15 cellular contexts compared by ENCODE assay signal in the genomic region with DNA sequence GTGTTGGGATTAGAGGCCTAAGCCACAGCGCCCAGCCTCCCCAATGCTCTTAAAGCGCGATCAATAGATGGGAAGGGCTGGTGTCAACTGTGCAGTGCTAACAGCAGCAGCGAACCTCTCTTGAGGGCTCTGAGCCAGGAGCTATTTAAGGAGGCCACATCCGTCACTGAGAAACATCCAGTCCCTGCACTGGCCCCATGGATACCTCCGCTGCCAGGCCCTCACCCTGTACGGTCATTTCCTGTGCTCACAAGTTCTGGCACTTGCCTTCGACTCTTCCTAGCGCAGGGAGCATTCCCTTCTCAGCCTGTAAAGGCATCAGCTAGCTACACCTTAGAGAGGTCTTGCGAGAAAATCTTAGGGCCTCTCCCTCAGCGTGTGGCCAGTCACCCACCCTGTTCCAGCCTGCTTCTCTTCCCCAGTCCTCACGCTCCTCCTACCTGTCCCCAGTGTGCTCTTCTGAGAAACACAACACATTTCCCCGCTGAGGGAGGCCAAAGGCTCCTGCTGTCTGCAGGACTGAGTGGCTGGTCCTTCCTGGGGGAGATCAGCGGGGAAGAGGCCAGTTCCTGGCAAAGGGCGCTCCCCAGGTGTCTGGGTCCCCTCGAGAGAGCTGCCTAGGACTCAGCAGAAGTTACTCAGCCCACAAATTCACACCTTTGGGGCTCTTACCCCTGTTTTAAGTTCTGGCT. TPM values are rescaled to one million over a fixed set of nuclear protein-coding genes. Genes with fewer than 3 reads are reported as not detected.
DNase-seq lines count a peak whose midpoint lies in the region; ATAC-seq and TF ChIP-seq lines count a peak whose summit lies in the region.
"Had no signal": no experiment of that assay in that cellular context is flagged by ENCODE, and none has a peak within 500 bp of the region (broad histone marks: within the 10 kb centered on the region; RNA-seq: fewer than 3 reads in every experiment).

No MANE protein-coding gene starts in this region.

- H3K4me1 Mint-ChIP-seq in natural killer cell: peaks cover 17 to 25% of the 10 kb centered on the region in 2 donors
- peaks cover 13 to 22% of the 10 kb centered on the region in 2 donors for H3K4me1 Mint-ChIP-seq in natural killer cell treated with Interleukin-12 subunit alpha and Interleukin-12 subunit beta and Interleukin-15 and Interleukin-18, amount 100 ng/mL, for 72 hours (ENCODE audit: low read depth in 2 of 2)
- H3K4me1 Mint-ChIP-seq in neural crest cell: no peaks in the 10 kb centered on the region
- no peaks in the 10 kb centered on the region for H3K4me1 Mint-ChIP-seq in activated T-cell treated with anti-CD3 and anti-CD28 coated beads, Interleukin-2, amount 50 U/mL, for 72 hours (ENCODE audit: low read depth)
- H3K4me1 Mint-ChIP-seq: activated naive CD8-positive, alpha-beta T cell treated with anti-CD3 and anti-CD28 coated beads, Interleukin-2, amount 10 ng/mL, durations not matched to agents 7 days and 5 days had no signal

- H3K27ac ChIP-seq in heart left ventricle: peak overlapping the region; percentile 71 to 97 (median 94)
- H3K27ac ChIP-seq in aorta (ENCODE audit: low read depth in 1 of 2, low read length in 2 of 2): peak overlapping the region in 1 of 2 donors; percentile 31
- H3K27ac ChIP-seq: KMS-11 had no signal

- ATAC-seq in natural killer cell (peak in 1 of 3 donors; percentile 36), heart left ventricle (peak; percentile 91 to 94 (median 93)), aorta (ENCODE audit: low FRiP score) (peak; percentile 79)
- no peak for ATAC-seq in natural killer cell treated with Interleukin-12 subunit alpha and Interleukin-12 subunit beta and Interleukin-15 and Interleukin-18, amount 100 ng/mL, for 72 hours
- no peak for ATAC-seq in activated T-cell treated with anti-CD3 and anti-CD28 coated beads, Interleukin-2, amount 50 U/mL, for 72 hours (replicated peaks in 1 of 2)

- H3K4me1 ChIP-seq in heart left ventricle: peaks cover 0 to 52% (median 27%) of the 10 kb centered on the region in 12 donors
- H3K4me1 ChIP-seq in aorta (ENCODE audit: control insufficient read depth in 1 of 2, insufficient read depth in 2 of 2, low read length in 2 of 2): no peaks in the 10 kb centered on the region
- H3K4me1 ChIP-seq: Caco-2 had no signal

- H3K27me3 ChIP-seq in heart left ventricle (no peaks in the 10 kb centered on the region), aorta (ENCODE audit: control insufficient read depth in 1 of 2, insufficient read depth in 2 of 2, low read length in 1 of 2) (no peaks in the 10 kb centered on the region)

- peaks cover 21% of the 10 kb centered on the region for H3K36me3 Mint-ChIP-seq in natural killer cell
- H3K36me3 Mint-ChIP-seq in natural killer cell treated with Interleukin-12 subunit alpha and Interleukin-12 subunit beta and Interleukin-15 and Interleukin-18, amount 100 ng/mL, for 72 hours: peaks cover 19% of the 10 kb centered on the region
- H3K36me3 Mint-ChIP-seq in neural crest cell (ENCODE audit: low read depth): peaks cover 4% of the 10 kb centered on the region
- H3K36me3 Mint-ChIP-seq in activated T-cell treated with anti-CD3 and anti-CD28 coated beads, Interleukin-2, amount 50 U/mL, for 72 hours (ENCODE audit: insufficient read depth in 2 of 2): peaks cover 0 to 6% of the 10 kb centered on the region in 2 donors

- TF ChIP-seq CTCF in natural killer cell (IDR thresholded peaks at IDR 0.05) (no peak), heart left ventricle (IDR thresholded peaks at IDR 0.05) (no peak), neural crest cell (conservative IDR thresholded peaks at IDR 0.05) (no peak)

- H3K27me3 Mint-ChIP-seq in natural killer cell (ENCODE audit: low read depth in 2 of 2) (no peaks in the 10 kb centered on the region), neural crest cell (ENCODE audit: low read depth) (no peaks in the 10 kb centered on the region)
- H3K27me3 Mint-ChIP-seq in natural killer cell treated with Interleukin-12 subunit alpha and Interleukin-12 subunit beta and Interleukin-15 and Interleukin-18, amount 100 ng/mL, for 72 hours: no peaks in the 10 kb centered on the region
- no peaks in the 10 kb centered on the region for H3K27me3 Mint-ChIP-seq in activated T-cell treated with anti-CD3 and anti-CD28 coated beads, Interleukin-2, amount 50 U/mL, for 72 hours (ENCODE audit: low read depth)
- H3K27me3 Mint-ChIP-seq: activated naive CD8-positive, alpha-beta T cell treated with anti-CD3 and anti-CD28 coated beads, Interleukin-2, amount 10 ng/mL, durations not matched to agents 7 days and 5 days; stimulated activated naive CD8-positive, alpha-beta T cell treated with anti-CD3 and anti-CD28 coated beads, Interleukin-15, Interleukin-2, amounts not matched to agents 100 ng/mL and 50 ng/mL, for 24 hours had no signal

- 11 to 27% (median 23%) methylated on average over 16 of the region's 16 CpGs for WGBS in heart left ventricle, 4 donors
- 33 to 40% methylated on average over 16 of the region's 16 CpGs for WGBS in aorta, 2 donors

- intact Hi-C loops in natural killer cell (cut with micrococcal nuclease) (no loop called here), heart left ventricle (cut with DNase I) (loop anchor here in 2 of 10 donors (1.0 to 10.0 kb wide), 2 partner anchors 28 to 56 kb away; partner anchors contain the start of gene GTF3C1 (in 1 of the 2)), aorta (cut with DNase I) (no loop called here)

- peak in 1 of 2 donors; percentile 80 for TF ChIP-seq POLR2A in heart left ventricle (IDR thresholded peaks at IDR 0.05)

- DNase-seq in natural killer cell (no peak), heart left ventricle (peak; percentile 78 to 93 (median 87)), neural crest cell (ENCODE audit: low read depth, low spot score) (no peak), aorta (peak; percentile 75 to 83), NCI-H2029 (lab: John Stamatoyannopoulos, UW) (no peak), putamen (ENCODE audit: low spot score) (no peak)
- DNase-seq in natural killer cell treated with Interleukin-12 subunit alpha and Interleukin-12 subunit beta and Interleukin-15 and Interleukin-18, amount 100 ng/mL, for 72 hours (ENCODE audit: low spot score): no peak
- no peak for DNase-seq in activated T-cell treated with anti-CD3 and anti-CD28 coated beads, Interleukin-2, amount 50 U/mL, for 72 hours
- DNase-seq: 8988T; activated naive CD8-positive, alpha-beta T cell treated with anti-CD3 and anti-CD28 coated beads, Interleukin-2, amount 10 ng/mL, durations not matched to agents 7 days and 5 days; Caco-2; HCEC 1CT; NCI-H2081 had no signal

- H3K27ac Mint-ChIP-seq in natural killer cell (peak overlapping the region; percentile 56 to 70), neural crest cell (ENCODE audit: unreplicated experiment) (peak overlapping the region; percentile 78)
- peak overlapping the region in 1 of 2 donors; percentile 47 for H3K27ac Mint-ChIP-seq in natural killer cell treated with Interleukin-12 subunit alpha and Interleukin-12 subunit beta and Interleukin-15 and Interleukin-18, amount 100 ng/mL, for 72 hours
- no peak overlapping the region for H3K27ac Mint-ChIP-seq in activated T-cell treated with anti-CD3 and anti-CD28 coated beads, Interleukin-2, amount 50 U/mL, for 72 hours
- H3K27ac Mint-ChIP-seq: activated naive CD8-positive, alpha-beta T cell treated with anti-CD3 and anti-CD28 coated beads, Interleukin-2, amount 10 ng/mL, durations not matched to agents 7 days and 5 days; stimulated activated naive CD8-positive, alpha-beta T cell treated with anti-CD3 and anti-CD28 coated beads, Interleukin-15, Interleukin-2, amounts not matched to agents 100 ng/mL and 50 ng/mL, for 24 hours had no signal

- H3K9me3 Mint-ChIP-seq in natural killer cell: no peaks in the 10 kb centered on the region
- H3K9me3 Mint-ChIP-seq in natural killer cell treated with Interleukin-12 subunit alpha and Interleukin-12 subunit beta and Interleukin-15 and Interleukin-18, amount 100 ng/mL, for 72 hours: no peaks in the 10 kb centered on the region
- no peaks in the 10 kb centered on the region for H3K9me3 Mint-ChIP-seq in neural crest cell
- no peaks in the 10 kb centered on the region for H3K9me3 Mint-ChIP-seq in activated T-cell treated with anti-CD3 and anti-CD28 coated beads, Interleukin-2, amount 50 U/mL, for 72 hours
- H3K9me3 Mint-ChIP-seq: activated naive CD8-positive, alpha-beta T cell treated with anti-CD3 and anti-CD28 coated beads, Interleukin-2, amount 10 ng/mL, durations not matched to agents 7 days and 5 days; stimulated activated naive CD8-positive, alpha-beta T cell treated with anti-CD3 and anti-CD28 coated beads, Interleukin-15, Interleukin-2, amounts not matched to agents 100 ng/mL and 50 ng/mL, for 24 hours had no signal

- H3K9me3 ChIP-seq in heart left ventricle: peaks cover 0 to 12% (median 0%) of the 10 kb centered on the region in 12 donors
- no peaks in the 10 kb centered on the region for H3K9me3 ChIP-seq in aorta (ENCODE audit: control insufficient read depth, low read length)
- H3K9me3 ChIP-seq: Caco-2 had no signal

- no peak overlapping the region for H3K4me3 ChIP-seq in heart left ventricle
- no peak overlapping the region for H3K4me3 ChIP-seq in aorta (ENCODE audit: low read length in 2 of 2)

- no peak overlapping the region for H3K4me3 Mint-ChIP-seq in natural killer cell
- H3K4me3 Mint-ChIP-seq in natural killer cell treated with Interleukin-12 subunit alpha and Interleukin-12 subunit beta and Interleukin-15 and Interleukin-18, amount 100 ng/mL, for 72 hours: no peak overlapping the region
- no peak overlapping the region for H3K4me3 Mint-ChIP-seq in neural crest cell
- no peak overlapping the region for H3K4me3 Mint-ChIP-seq in activated T-cell treated with anti-CD3 and anti-CD28 coated beads, Interleukin-2, amount 50 U/mL, for 72 hours
- H3K4me3 Mint-ChIP-seq: activated naive CD8-positive, alpha-beta T cell treated with anti-CD3 and anti-CD28 coated beads, Interleukin-2, amount 10 ng/mL, durations not matched to agents 7 days and 5 days; stimulated activated naive CD8-positive, alpha-beta T cell treated with anti-CD3 and anti-CD28 coated beads, Interleukin-15, Interleukin-2, amounts not matched to agents 100 ng/mL and 50 ng/mL, for 24 hours had no signal

- peaks cover 0 to 76% (median 55%) of the 10 kb centered on the region in 9 donors for H3K36me3 ChIP-seq in heart left ventricle
- peaks cover 3 to 6% of the 10 kb centered on the region in 2 donors for H3K36me3 ChIP-seq in aorta (ENCODE audit: control insufficient read depth in 1 of 2, insufficient read depth in 2 of 2, low read length in 1 of 2)

RNA-seq across cellular contexts. Expression of gene GTF3C1, which starts 28.6 kb away (rescaled TPM):
- 100 to 1,000 TPM; 111 to 160 (median 125) TPM for total RNA-seq in natural killer cell
- 100 to 1,000 TPM; 111 to 128 TPM for total RNA-seq in natural killer cell treated with Interleukin-12 subunit alpha and Interleukin-12 subunit beta and Interleukin-15 and Interleukin-18, amount 100 ng/mL, for 72 hours
- total RNA-seq in heart left ventricle: 10 to 100 TPM; 48.1 to 76.4 (median 69.5) TPM
- polyA plus RNA-seq in heart left ventricle: 10 to 100 TPM; 53.2 to 80.3 TPM
- 123 and 125 TPM in 2 replicates for total RNA-seq in neural crest cell
- 10 to 100 TPM; 37.9 to 57.4 TPM for total RNA-seq in aorta
- polyA plus RNA-seq in aorta: 10 to 100 TPM in 1 of 2 donors, 1 to 10 TPM in 1; 9.4 to 72.2 TPM
- 10 to 100 TPM; 49.6 to 61.1 TPM for total RNA-seq in activated T-cell treated with anti-CD3 and anti-CD28 coated beads, Interleukin-2, amount 50 U/mL, for 72 hours

RNA-seq across cellular contexts. Expression of gene KATNIP, which starts 28.8 kb away (rescaled TPM):
- total RNA-seq in natural killer cell (10 to 100 TPM; 32.6 to 38.4 (median 32.7) TPM), heart left ventricle (10 to 100 TPM in 8 of 9 donors, 1 to 10 TPM in 1; 9.7 to 26.3 (median 18.8) TPM), neural crest cell (24.3 and 27.6 TPM in 2 replicates), aorta (10 to 100 TPM; 18.9 to 29.4 TPM)
- total RNA-seq in natural killer cell treated with Interleukin-12 subunit alpha and Interleukin-12 subunit beta and Interleukin-15 and Interleukin-18, amount 100 ng/mL, for 72 hours: 10 to 100 TPM; 30.0 to 38.2 TPM
- polyA plus RNA-seq in heart left ventricle (1 to 10 TPM; 5.8 to 9.1 TPM), aorta (1 to 10 TPM in 1 of 2 donors, under 1 TPM in 1; 0.88 to 9.5 TPM)
- 10 to 100 TPM; 14.8 to 15.1 TPM for total RNA-seq in activated T-cell treated with anti-CD3 and anti-CD28 coated beads, Interleukin-2, amount 50 U/mL, for 72 hours

Comparison
In these comparisons a context has a peak if more than half of its experiments do, and no peak if none do; other contexts are left out.
1. ATAC-seq: peak in heart left ventricle (4 of 4) and aorta (single experiment); none in natural killer cell treated with Interleukin-12 subunit alpha and Interleukin-12 subunit beta and Interleukin-15 and Interleukin-18, amount 100 ng/mL, for 72 hours (0 of 2) and activated T-cell treated with anti-CD3 and anti-CD28 coated beads, Interleukin-2, amount 50 U/mL, for 72 hours (0 of 2).
2. DNase-seq: peak in heart left ventricle (5 of 5) and aorta (2 of 2); none in natural killer cell (single experiment), natural killer cell treated with Interleukin-12 subunit alpha and Interleukin-12 subunit beta and Interleukin-15 and Interleukin-18, amount 100 ng/mL, for 72 hours (single experiment), neural crest cell (single experiment), activated T-cell treated with anti-CD3 and anti-CD28 coated beads, Interleukin-2, amount 50 U/mL, for 72 hours (0 of 2), NCI-H2029 (single experiment) and putamen (single experiment).